ENCODE assay signal across 11 cellular contexts in genomic region chr11:2345050-2345449, GRCh38. TPM values are rescaled to one million over a fixed set of nuclear protein-coding genes. Genes with fewer than 3 reads are reported as not detected.
"Had no signal": no experiment of that assay in that cellular context is flagged by ENCODE, and none has a peak within 500 bp of the region (broad histone marks: within the 10 kb centered on the region; RNA-seq: fewer than 3 reads in every experiment).

No MANE protein-coding gene starts in this region.

- H3K4me3 Mint-ChIP-seq: GM23338, H9, HFFc6 had no signal

- H3K9ac ChIP-seq: GM23248 had no signal

- H3K4me1 Mint-ChIP-seq: GM23338 had no signal

- FAIRE-seq: H1, H54 had no signal

- H3K4me3 ChIP-seq: GM23248, GM23338, HAP-1 had no signal

- H3K4me2 ChIP-seq: GM23338 had no signal

- H3K27ac Mint-ChIP-seq: GM23338, H9, HFFc6 had no signal

- H2AFZ ChIP-seq: GM23248, GM23338 had no signal

- H3K27ac ChIP-seq: GM23248 had no signal

- H3K36me3 ChIP-seq: HAP-1 had no signal

- DNase-seq: GM23248, GOT3, H7, H9, HCEC 1CT, HFFc6 had no signal

- ATAC-seq: GM23338, HCT116 had no signal

- H3K4me1 ChIP-seq: HAP-1 had no signal

RNA-seq across cellular contexts. Expression of gene TSPAN32, which starts 43.2 kb away (rescaled TPM):
- total RNA-seq: GM23248, GM23338, H1, H7, H9, HFFc6 had no signal
- polyA plus RNA-seq: GM23248, GM23338, H1 had no signal

RNA-seq across cellular contexts. Expression of gene C11orf21, which starts 43.3 kb away (rescaled TPM):
- total RNA-seq: GM23248, GM23338, H1, H7, H9, HFFc6 had no signal
- polyA plus RNA-seq: GM23248, GM23338, H1 had no signal
